34 cellular contexts compared by ENCODE assay signal in genomic region chr10:49331431-49331830, GRCh38. TPM values are rescaled to one million over a fixed set of nuclear protein-coding genes. Genes with fewer than 3 reads are reported as not detected.
"Had no signal": no experiment of that assay in that cellular context is flagged by ENCODE, and none has a peak within 500 bp of the region (broad histone marks: within the 10 kb centered on the region; RNA-seq: fewer than 3 reads in every experiment).

No MANE protein-coding gene starts in this region.

- DNase-seq: activated B cell treated with CpG ODN at 0.5 μM for 24 hours; activated CD4-positive, alpha-beta T cell treated with anti-CD3 and anti-CD28 coated beads for 48 hours; activated CD4-positive, alpha-beta T cell treated with anti-CD3 and anti-CD28 coated beads, Interleukin-2, amount 50 U/mL, for 1 hour; activated CD4-positive, alpha-beta T cell treated with anti-CD3 and anti-CD28 coated beads, Interleukin-2, amount 50 U/mL, for 48 hours; activated CD8-positive, alpha-beta memory T cell treated with anti-CD3 and anti-CD28 coated beads, Interleukin-2, amount 50 U/mL, for 48 hours; activated CD8-positive, alpha-beta T cell treated with anti-CD3 and anti-CD28 coated beads for 36 hours; activated gamma-delta T cell; activated naive CD4-positive, alpha-beta T cell; activated naive CD4-positive, alpha-beta T cell treated with anti-CD3 and anti-CD28 coated beads, Interleukin-2, amount 10 ng/mL, durations not matched to agents 7 days and 5 days; activated naive CD8-positive, alpha-beta T cell treated with anti-CD3 and anti-CD28 coated beads, Interleukin-2, amount 10 ng/mL, durations not matched to agents 7 days and 5 days; activated T-cell treated with anti-CD3 and anti-CD28 coated beads for 4 hours; activated T-cell treated with anti-CD3 and anti-CD28 coated beads, Interleukin-2, amount 50 U/mL, for 24 hours; activated T-cell treated with anti-CD3 and anti-CD28 coated beads, Interleukin-2, amount 50 U/mL, for 72 hours; cortex of kidney; dermis blood vessel endothelial cell; effector CD8-positive, alpha-beta T cell; foreskin fibroblast; T-helper 1 cell; T-helper 17 cell; T1000; WERI-Rb-1 had no signal

- H3K4me3 ChIP-seq: ascending aorta, breast epithelium, cardiac muscle cell had no signal

- H3K4me1 Mint-ChIP-seq: activated B cell treated with CpG ODN at 0.5 μM for 24 hours, brain had no signal

- H3K36me3 ChIP-seq: ascending aorta, breast epithelium, cardiac muscle cell, WERI-Rb-1 had no signal

- H3K27ac ChIP-seq: ascending aorta, breast epithelium, cardiac muscle cell, epithelial cell of prostate, WERI-Rb-1 had no signal

- H3K4me3 Mint-ChIP-seq: activated B cell treated with CpG ODN at 0.5 μM for 24 hours; activated CD8-positive, alpha-beta T cell treated with anti-CD3 and anti-CD28 coated beads for 36 hours; activated naive CD4-positive, alpha-beta T cell treated with anti-CD3 and anti-CD28 coated beads, Interleukin-2, amount 10 ng/mL, durations not matched to agents 7 days and 5 days; activated naive CD8-positive, alpha-beta T cell treated with anti-CD3 and anti-CD28 coated beads, Interleukin-2, amount 10 ng/mL, durations not matched to agents 7 days and 5 days; activated T-cell treated with anti-CD3 and anti-CD28 coated beads, Interleukin-2, amount 50 U/mL, for 24 hours; activated T-cell treated with anti-CD3 and anti-CD28 coated beads, Interleukin-2, amount 50 U/mL, for 72 hours; brain; central memory CD8-positive, alpha-beta T cell; T-helper 17 cell; T-helper 2 cell treated with Interferon-gamma antibody and Interleukin-4, amounts not matched to agents 5 μg/mL and 100 μg/mL, for 36 hours had no signal

- H3K9me3 Mint-ChIP-seq: activated CD8-positive, alpha-beta T cell treated with anti-CD3 and anti-CD28 coated beads for 36 hours; activated T-cell treated with anti-CD3 and anti-CD28 coated beads, Interleukin-2, amount 50 U/mL, for 24 hours had no signal

- H3K27ac Mint-ChIP-seq: activated B cell treated with CpG ODN at 0.5 μM for 24 hours; activated CD8-positive, alpha-beta T cell treated with anti-CD3 and anti-CD28 coated beads for 36 hours; activated naive CD4-positive, alpha-beta T cell treated with anti-CD3 and anti-CD28 coated beads, Interleukin-2, amount 10 ng/mL, durations not matched to agents 7 days and 5 days; activated naive CD4-positive, alpha-beta T cell treated with anti-CD3 and anti-CD28 coated beads, Interleukin-2, amount 50 U/mL, for 72 hours; activated naive CD8-positive, alpha-beta T cell treated with anti-CD3 and anti-CD28 coated beads, Interleukin-2, amount 10 ng/mL, durations not matched to agents 7 days and 5 days; activated T-cell treated with anti-CD3 and anti-CD28 coated beads, Interleukin-2, amount 50 U/mL, for 24 hours; activated T-cell treated with anti-CD3 and anti-CD28 coated beads, Interleukin-2, amount 50 U/mL, for 72 hours; brain; T-helper 17 cell; T-helper 2 cell treated with Interferon-gamma antibody and Interleukin-4, amounts not matched to agents 5 μg/mL and 100 μg/mL, for 36 hours had no signal

- ATAC-seq: activated CD4-positive, CD25-positive, alpha-beta regulatory T cell treated with anti-CD3 and anti-CD28 coated beads, Interleukin-2, amount 50 U/mL, for 24 hours; activated CD8-positive, alpha-beta T cell treated with anti-CD3 and anti-CD28 coated beads for 36 hours; activated naive CD4-positive, alpha-beta T cell treated with anti-CD3 and anti-CD28 coated beads, Interleukin-2, amount 50 U/mL, for 72 hours; activated T-cell treated with anti-CD3 and anti-CD28 coated beads, Interleukin-2, amount 50 U/mL, for 72 hours; T-helper 17 cell had no signal

- H3K9me3 ChIP-seq: ascending aorta, breast epithelium had no signal

- H3K27me3 ChIP-seq: ascending aorta, breast epithelium, cardiac muscle cell had no signal

- H3K27me3 Mint-ChIP-seq: activated B cell treated with CpG ODN at 0.5 μM for 24 hours; activated CD8-positive, alpha-beta T cell treated with anti-CD3 and anti-CD28 coated beads for 36 hours had no signal

- H3K36me3 Mint-ChIP-seq: brain had no signal

- H3K4me1 ChIP-seq: ascending aorta, breast epithelium had no signal

RNA-seq across cellular contexts. Expression of gene C10orf71, which starts 32.5 kb away (rescaled TPM):
- total RNA-seq: activated B cell treated with CpG ODN at 0.5 μM for 24 hours; activated CD8-positive, alpha-beta memory T cell treated with anti-CD3 and anti-CD28 coated beads for 36 hours; activated CD8-positive, alpha-beta T cell treated with anti-CD3 and anti-CD28 coated beads for 36 hours; activated naive CD4-positive, alpha-beta T cell treated with anti-CD3 and anti-CD28 coated beads, Interleukin-2, amount 50 U/mL, for 72 hours; activated naive CD8-positive, alpha-beta T cell treated with anti-CD3 and anti-CD28 coated beads, Interleukin-2, amount 10 ng/mL, durations not matched to agents 7 days and 5 days; activated T-cell treated with anti-CD3 and anti-CD28 coated beads, Interleukin-2, amount 50 U/mL, for 72 hours; ascending aorta; breast epithelium; cerebellum; dermis blood vessel endothelial cell; endothelial cell of umbilical vein; frontal cortex; T-helper 17 cell had no signal
